In the genomic region with DNA sequence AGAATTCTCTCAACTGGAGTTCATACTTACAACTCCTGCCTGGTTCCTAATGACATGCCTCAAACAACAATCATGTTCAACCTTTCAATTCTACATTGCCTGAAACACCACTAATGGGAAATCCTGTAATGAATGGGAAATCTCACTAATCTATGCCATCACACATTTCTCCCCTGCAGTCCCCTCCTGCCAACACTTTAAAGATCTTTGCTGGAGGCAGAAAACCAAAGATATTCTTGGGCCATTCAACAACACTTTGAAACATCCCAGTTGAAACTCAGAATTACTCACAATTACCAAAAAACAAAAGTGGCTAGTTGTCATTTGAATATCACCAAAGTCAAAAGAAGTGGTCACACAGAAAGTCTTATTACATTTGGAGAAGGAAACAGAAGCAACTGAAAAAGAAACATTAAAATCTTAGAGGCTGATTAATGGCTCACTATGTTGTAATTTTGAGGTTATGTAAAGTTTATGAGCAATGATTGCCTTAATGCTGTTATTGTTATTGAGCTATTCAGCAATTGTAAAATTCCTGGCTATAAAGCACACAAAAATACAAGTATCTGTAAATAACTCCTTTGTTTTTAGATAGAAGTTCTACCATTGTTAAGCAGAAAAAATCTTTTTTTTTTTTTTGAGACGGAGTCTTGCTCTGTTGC, we compare ENCODE assay signal across 18 cellular contexts.
"Had no signal": no experiment of that assay in that cellular context is flagged by ENCODE, and none has a peak within 500 bp of the region (broad histone marks: within the 10 kb centered on the region; RNA-seq: fewer than 3 reads in every experiment).

No MANE protein-coding gene starts in this region.

- DNase-seq: activated B cell treated with CpG ODN at 0.5 μM for 24 hours; activated CD4-positive, alpha-beta memory T cell treated with anti-CD3 and anti-CD28 coated beads for 36 hours; activated CD4-positive, alpha-beta T cell treated with anti-CD3 and anti-CD28 coated beads for 4 hours; activated T-cell treated with anti-CD3 and anti-CD28 coated beads for 4 hours; amygdala; dermis blood vessel endothelial cell; effector memory CD4-positive, alpha-beta T cell; head of caudate nucleus; occipital lobe; stimulated activated CD4-positive, alpha-beta T cell treated with anti-CD3 and anti-CD28 coated beads, Interleukin-15, amount 100 ng/mL, for 24 hours; stimulated activated CD4-positive, alpha-beta T cell treated with anti-CD3 and anti-CD28 coated beads, Interleukin-2, amount 100 ng/mL, for 48 hours; testis had no signal

- H3K4me3 ChIP-seq: cardiac muscle cell, lung, right atrium auricular region, skin epidermis, testis had no signal

- H3K36me3 ChIP-seq: cardiac muscle cell, right atrium auricular region had no signal

- H3K4me1 ChIP-seq: right atrium auricular region, testis had no signal

- FAIRE-seq: frontal cortex, keratinocyte had no signal

- H3K9me3 ChIP-seq: testis had no signal

- H3K27ac ChIP-seq: cardiac muscle cell, right atrium auricular region, skin epidermis, testis had no signal

- H3K27me3 ChIP-seq: cardiac muscle cell, right atrium auricular region, testis had no signal
